12 cellular contexts compared by ENCODE assay signal in genomic region chr1:153649137-153649866, GRCh38. TPM values are rescaled to one million over a fixed set of nuclear protein-coding genes. Genes with fewer than 3 reads are reported as not detected.
DNase-seq lines count a peak whose midpoint lies in the region; ATAC-seq and TF ChIP-seq lines count a peak whose summit lies in the region.
"Had no signal": no experiment of that assay in that cellular context is flagged by ENCODE, and none has a peak within 500 bp of the region (broad histone marks: within the 10 kb centered on the region; RNA-seq: fewer than 3 reads in every experiment).

No MANE protein-coding gene starts in this region.

- no TSS peak for BruUV-seq in HCT116 (replicated peaks; lab: Mats Ljungman, UMichigan)

- H3K79me2 ChIP-seq in HCT116 (ENCODE audit: insufficient read depth, low read length) = peaks cover 8% of the 10 kb centered on the region; the same call in 1 of the 2 replicates

- peaks cover 20 to 34% of the 10 kb centered on the region in 2 donors for H3K36me3 Mint-ChIP-seq in activated naive CD4-positive, alpha-beta T cell treated with anti-CD3 and anti-CD28 coated beads, Interleukin-2, amount 50 U/mL, for 72 hours
- peaks cover 11 to 19% of the 10 kb centered on the region in 2 donors for H3K36me3 Mint-ChIP-seq in naive B cell

- peak overlapping the region in 2 of 11 experiments; percentile 1 to 3; a peak in 2 of 22 replicates for H3K9ac ChIP-seq in BLaER1 treated with 17β-estradiol and CSF1 and Interleukin-3, amounts not matched to agents 10 nM and 100 nM
- H3K9ac ChIP-seq in HCT116 (ENCODE audit: low read length) = no peak overlapping the region

- TF ChIP-seq RAD21 in HCT116 (IDR thresholded peaks at IDR 0.05; ENCODE audit: low read depth) = no peak

- no peaks in the 10 kb centered on the region for H3K9me3 ChIP-seq in BLaER1 treated with 17β-estradiol and CSF1 and Interleukin-3, amounts not matched to agents 10 nM and 100 nM (replicated peaks in 1 of 11)
- no peaks in the 10 kb centered on the region for H3K9me3 ChIP-seq in HCT116 (ENCODE audit: control insufficient read depth in 1 of 2, insufficient read depth in 1 of 2, low read depth in 1 of 2, low read length in 2 of 2)

- intact Hi-C loops in HCT116 (cut with micrococcal nuclease) = no loop called here

- peaks cover 35 to 58% (median 49%) of the 10 kb centered on the region in 10 experiments for H3K4me1 ChIP-seq in BLaER1 treated with 17β-estradiol and CSF1 and Interleukin-3, amounts not matched to agents 10 nM and 100 nM
- H3K4me1 ChIP-seq in HCT116 (ENCODE audit: control insufficient read depth in 1 of 2, insufficient read depth in 2 of 2, low read length in 2 of 2) = peaks cover 0 to 10% of the 10 kb centered on the region in 2 experiments; a peak in 2 of 4 replicates

- 0 out of 22 replicates have a peak overlapping the region, but pooled peaks of 1 of the 11 experiments have one; percentile 5 for H3K4me2 ChIP-seq in BLaER1 treated with 17β-estradiol and CSF1 and Interleukin-3, amounts not matched to agents 10 nM and 100 nM
- H3K4me2 ChIP-seq in HCT116 (ENCODE audit: low read length) = no peak overlapping the region

- DNase-seq in HCT116 (ENCODE audit: low read depth, low spot score) = no peak
- DNase-seq in activated naive CD4-positive, alpha-beta T cell treated with anti-CD3 and anti-CD28 coated beads, Interleukin-2, amount 50 U/mL, for 72 hours (ENCODE audit: low spot score in 2 of 2) = peak in 1 of 2 donors; percentile 52
- DNase-seq in naive B cell = no peak
- no peak for DNase-seq in stimulated activated CD4-positive, alpha-beta T cell treated with anti-CD3 and anti-CD28 coated beads, Interleukin-1b, Interleukin-23, amount 100 ng/mL, for 48 hours
- DNase-seq in MV-4-11 (lab: John Stamatoyannopoulos, UW) = no peak
- no peak for DNase-seq in hippocampal formation (lab: John Stamatoyannopoulos, UW)
- DNase-seq: effector CD4-positive, alpha-beta T cell had no signal

- RAD21 ChIA-PET in HCT116 (lab: Charles Lee; ENCODE audit: low non-redundant PET in 1 of 2, low total read pairs in 2 of 2, uncharacterized antibody in 2 of 2, unreplicated experiment in 2 of 2) = no interaction called here

- no peaks in the 10 kb centered on the region for H3K27me3 ChIP-seq in BLaER1 treated with 17β-estradiol and CSF1 and Interleukin-3, amounts not matched to agents 10 nM and 100 nM
- no peaks in the 10 kb centered on the region for H3K27me3 ChIP-seq in HCT116 (ENCODE audit: insufficient read depth, low read length)

- no peaks in the 10 kb centered on the region for H3K9me3 Mint-ChIP-seq in activated naive CD4-positive, alpha-beta T cell treated with anti-CD3 and anti-CD28 coated beads, Interleukin-2, amount 50 U/mL, for 72 hours
- H3K9me3 Mint-ChIP-seq in naive B cell = no peaks in the 10 kb centered on the region

- peaks cover 16 to 19% (median 19%) of the 10 kb centered on the region in 3 donors for H3K4me1 Mint-ChIP-seq in naive B cell

- TF ChIP-seq POLR2A in HCT116 (IDR thresholded peaks at IDR 0.05; ENCODE audit: borderline replicate concordance, extremely low read depth, insufficient read depth, insufficient read length) = no peak

- H3K4me3 Mint-ChIP-seq in naive B cell = no peak overlapping the region

- TF ChIP-seq CTCF in HCT116 (IDR thresholded peaks at IDR 0.05 in 2 of 3, conservative IDR thresholded peaks at IDR 0.05 in 1 of 3; ENCODE audit: borderline replicate concordance in 1 of 3, insufficient read depth in 1 of 3, low read depth in 2 of 3, low read length in 2 of 3) = no peak

- CTCF ChIA-PET in HCT116 (lab: Charles Lee) = no interaction called here

- POLR2A ChIA-PET in HCT116 (lab: Charles Lee) = interaction anchor here (1.1 to 2.8 kb wide), 2 partner anchors 15 to 22 kb away, joined by 4 to 12 read pairs; partner anchors contain the start of genes CHTOP and S100A13

- H3K27ac Mint-ChIP-seq in activated naive CD4-positive, alpha-beta T cell treated with anti-CD3 and anti-CD28 coated beads, Interleukin-2, amount 50 U/mL, for 72 hours = peak overlapping the region; percentile 82 to 88
- peak overlapping the region in 5 of 6 donors; percentile 15 to 89 (median 76) for H3K27ac Mint-ChIP-seq in naive B cell

- peak overlapping the region in 6 of 11 experiments; percentile 3 to 70 (median 56); a peak in 8 of 22 replicates for H3K27ac ChIP-seq in BLaER1 treated with 17β-estradiol and CSF1 and Interleukin-3, amounts not matched to agents 10 nM and 100 nM
- H3K27ac ChIP-seq in HCT116 (ENCODE audit: low read depth, low read length) = no peak overlapping the region

- peaks cover 0 to 10% (median 0%) of the 10 kb centered on the region in 11 experiments; a peak in 3 of 22 replicates for H4K20me1 ChIP-seq in BLaER1 treated with 17β-estradiol and CSF1 and Interleukin-3, amounts not matched to agents 10 nM and 100 nM
- H4K20me1 ChIP-seq in HCT116 (ENCODE audit: insufficient read depth) = no peaks in the 10 kb centered on the region

- H2AFZ ChIP-seq in HCT116 (ENCODE audit: low read depth, low read length, poor library complexity, severe bottlenecking) = no peak overlapping the region

- H3K9me2 ChIP-seq in HCT116 (ENCODE audit: insufficient read depth) = no peaks in the 10 kb centered on the region

- H3K36me3 ChIP-seq in BLaER1 treated with 17β-estradiol and CSF1 and Interleukin-3, amounts not matched to agents 10 nM and 100 nM = peaks cover 18 to 35% (median 33%) of the 10 kb centered on the region in 11 experiments
- peaks cover 17 to 21% of the 10 kb centered on the region in 2 experiments for H3K36me3 ChIP-seq in HCT116 (ENCODE audit: control insufficient read depth in 1 of 2, insufficient read depth in 2 of 2, low read length in 2 of 2)

- H3K4me3 ChIP-seq in BLaER1 treated with 17β-estradiol and CSF1 and Interleukin-3, amounts not matched to agents 10 nM and 100 nM = no peak overlapping the region
- H3K4me3 ChIP-seq in HCT116 (replicated peaks in 1 of 2; ENCODE audit: low read depth in 1 of 2, low read length in 2 of 2) = no peak overlapping the region

- ATAC-seq in HCT116 (peak; percentile 11), naive B cell (ENCODE audit: low read depth in 2 of 2) (no peak), GM21529 (IDR thresholded peaks at IDR 0.05; ENCODE audit: unreplicated experiment) (no peak)
- peak; percentile 36 to 47 for ATAC-seq in activated naive CD4-positive, alpha-beta T cell treated with anti-CD3 and anti-CD28 coated beads, Interleukin-2, amount 50 U/mL, for 72 hours

- H3K27me3 Mint-ChIP-seq in naive B cell = no peaks in the 10 kb centered on the region

TF ChIP-seq in HCT116, 20 proteins besides CTCF, POLR2A, EP300 and RAD21:
- TF ChIP-seq YY1 (IDR thresholded peaks at IDR 0.05; ENCODE audit: extremely low read depth, insufficient replicate concordance, low read depth, low read length) (no peak), EZH2phosphoT487 (IDR thresholded peaks at IDR 0.05; ENCODE audit: borderline replicate concordance) (no peak), SRF (IDR thresholded peaks at IDR 0.05; ENCODE audit: low read depth) (no peak), POLR2AphosphoS5 (IDR thresholded peaks at IDR 0.05; ENCODE audit: low read depth, low read length) (no peak), EZH2 (IDR thresholded peaks at IDR 0.05) (no peak), CEBPB (IDR thresholded peaks at IDR 0.05; ENCODE audit: low read depth) (no peak), ZFX (IDR thresholded peaks at IDR 0.05) (no peak), CBX3 (IDR thresholded peaks at IDR 0.05; ENCODE audit: low read depth) (no peak)

RNA-seq across cellular contexts. Expression of gene SNAPIN, which starts 9.2 kb away (rescaled TPM):
- 39.1 TPM for total RNA-seq in HCT116 (2021; ENCODE audit: unreplicated experiment)
- polyA plus RNA-seq in HCT116 (2012) = 25.9 and 36.2 TPM in 2 replicates
- 10 to 100 TPM; 16.1 to 35.4 TPM for total RNA-seq in activated naive CD4-positive, alpha-beta T cell treated with anti-CD3 and anti-CD28 coated beads, Interleukin-2, amount 50 U/mL, for 72 hours
- 100 to 1,000 TPM in 2 of 6 donors, 10 to 100 TPM in 4; 51.1 to 111 (median 90.1) TPM for polyA plus RNA-seq in naive B cell (ENCODE audit: low read depth in 6 of 6)

RNA-seq across cellular contexts. Expression of gene CHTOP, which starts 15.4 kb away (rescaled TPM):
- total RNA-seq in HCT116 (2021; ENCODE audit: unreplicated experiment) = 110 TPM
- polyA plus RNA-seq in HCT116 (2012) = 86.3 and 88.6 TPM in 2 replicates
- 10 to 100 TPM; 83.3 to 91.3 TPM for total RNA-seq in activated naive CD4-positive, alpha-beta T cell treated with anti-CD3 and anti-CD28 coated beads, Interleukin-2, amount 50 U/mL, for 72 hours
- polyA plus RNA-seq in naive B cell (ENCODE audit: low read depth in 6 of 6) = 10 to 100 TPM; 43.3 to 94.4 (median 54.4) TPM

RNA-seq across cellular contexts. Expression of gene S100A1, which starts 21.1 kb away (rescaled TPM):
- 0.30 TPM for total RNA-seq in HCT116 (2021; ENCODE audit: unreplicated experiment)
- polyA plus RNA-seq in HCT116 (2012) = 1.8 and 2.1 TPM in 2 replicates
- not detected for total RNA-seq in activated naive CD4-positive, alpha-beta T cell treated with anti-CD3 and anti-CD28 coated beads, Interleukin-2, amount 50 U/mL, for 72 hours
- not detected for polyA plus RNA-seq in naive B cell (ENCODE audit: low read depth in 6 of 6)
- total RNA-seq: activated CD8-positive, alpha-beta memory T cell treated with anti-CD3 and anti-CD28 coated beads for 36 hours; HT1080; osteoblast had no signal

RNA-seq across cellular contexts. Expression of gene ILF2, which starts 21.5 kb away (rescaled TPM):
- 335 TPM for total RNA-seq in HCT116 (2021; ENCODE audit: unreplicated experiment)
- 267 and 324 TPM in 2 replicates for polyA plus RNA-seq in HCT116 (2012)
- 100 to 1,000 TPM; 247 to 316 TPM for total RNA-seq in activated naive CD4-positive, alpha-beta T cell treated with anti-CD3 and anti-CD28 coated beads, Interleukin-2, amount 50 U/mL, for 72 hours
- 100 to 1,000 TPM; 124 to 202 (median 134) TPM for polyA plus RNA-seq in naive B cell (ENCODE audit: low read depth in 6 of 6)

RNA-seq across cellular contexts. Expression of gene S100A13, which starts 22.0 kb away (rescaled TPM):
- 143 TPM for total RNA-seq in HCT116 (2021; ENCODE audit: unreplicated experiment)
- polyA plus RNA-seq in HCT116 (2012) = 203 and 216 TPM in 2 replicates
- 1 to 10 TPM; 4.2 to 6.0 TPM for total RNA-seq in activated naive CD4-positive, alpha-beta T cell treated with anti-CD3 and anti-CD28 coated beads, Interleukin-2, amount 50 U/mL, for 72 hours
- polyA plus RNA-seq in naive B cell (ENCODE audit: low read depth in 6 of 6) = 1 to 10 TPM in 4 of 6 donors, not detected in 2; 1.2 to 2.1 (median 1.6) TPM

Comparison
In these comparisons a context has a peak if more than half of its experiments do, and no peak if none do; other contexts are left out.
1. ATAC-seq: peak in HCT116 (single experiment) and activated naive CD4-positive, alpha-beta T cell treated with anti-CD3 and anti-CD28 coated beads, Interleukin-2, amount 50 U/mL, for 72 hours (2 of 2); none in naive B cell (0 of 2) and GM21529 (single experiment).